Comparison of ENCODE assay signal across 8 cellular contexts in genomic region chr17:49360796-49361128, GRCh38. TPM values are rescaled to one million over a fixed set of nuclear protein-coding genes. Genes with fewer than 3 reads are reported as not detected.
A peak's percentile ranks its signal among the peaks of the same experiment; 100 is the strongest.
DNase-seq lines count a peak whose midpoint lies in the region; ATAC-seq, FAIRE-seq and TF ChIP-seq lines count a peak whose summit lies in the region.

No MANE protein-coding gene starts in this region.

- peak overlapping the region; percentile 94 for H3K4me3 ChIP-seq in CD4-positive, CD25-positive, alpha-beta regulatory T cell (ENCODE audit: low read depth, low read length)
- H3K4me3 ChIP-seq in GM12878: peak overlapping the region; percentile 95
- H3K4me3 ChIP-seq in transverse colon: peak overlapping the region; percentile 77 to 95 (median 86)

- H3K79me2 ChIP-seq in GM12878 (ENCODE audit: control insufficient read depth, insufficient read depth, low read length): peaks cover 56% of the 10 kb centered on the region

- no peaks in the 10 kb centered on the region for H3K27me3 ChIP-seq in CD4-positive, CD25-positive, alpha-beta regulatory T cell (ENCODE audit: control insufficient read depth, insufficient read depth, low read length)
- no peaks in the 10 kb centered on the region for H3K27me3 ChIP-seq in GM12878 (replicated peaks in 1 of 2; ENCODE audit: control insufficient read depth in 2 of 2, insufficient read depth in 2 of 2, low read length in 1 of 2)
- H3K27me3 ChIP-seq in transverse colon: no peaks in the 10 kb centered on the region

- peaks cover 3% of the 10 kb centered on the region for H3K36me3 Mint-ChIP-seq in CD4-positive, CD25-positive, alpha-beta regulatory T cell
- H3K36me3 Mint-ChIP-seq in memory B cell: peaks cover 3% of the 10 kb centered on the region

- POLR2A ChIA-PET in GM12878 (lab: Charles Lee): interaction anchor here (1.2 kb wide), 1 partner anchor 22 kb away, joined by 3 read pairs; no protein-coding TSS in a partner anchor

- TF ChIP-seq RAD21 in GM12878 (IDR thresholded peaks at IDR 0.05; ENCODE audit: insufficient read depth, low read depth, low read length): no peak

- H2AFZ ChIP-seq in GM12878 (ENCODE audit: control insufficient read depth, low read depth, low read length): peak overlapping the region; percentile 22; the same call in 1 of the 2 replicates

- H3K27me3 Mint-ChIP-seq in CD4-positive, CD25-positive, alpha-beta regulatory T cell: no peaks in the 10 kb centered on the region
- H3K27me3 Mint-ChIP-seq in memory B cell: no peaks in the 10 kb centered on the region

- peak overlapping the region; percentile 86 for H3K4me2 ChIP-seq in GM12878 (ENCODE audit: control insufficient read depth, insufficient read depth)

- H3K4me1 ChIP-seq in CD4-positive, CD25-positive, alpha-beta regulatory T cell (ENCODE audit: control insufficient read depth, insufficient read depth, low read length, poor library complexity, severe bottlenecking): peaks cover 50% of the 10 kb centered on the region
- H3K4me1 ChIP-seq in GM12878 (ENCODE audit: control insufficient read depth, insufficient read depth, low read length): peaks cover 20% of the 10 kb centered on the region
- peaks cover 18 to 52% (median 34%) of the 10 kb centered on the region in 4 donors for H3K4me1 ChIP-seq in transverse colon

- no peaks in the 10 kb centered on the region for H4K20me1 ChIP-seq in GM12878 (ENCODE audit: control insufficient read depth, insufficient read depth)

- H3K4me3 Mint-ChIP-seq in CD4-positive, CD25-positive, alpha-beta regulatory T cell: peak overlapping the region; percentile 91 to 99 (median 96)
- peak overlapping the region; percentile 88 for H3K4me3 Mint-ChIP-seq in memory B cell

- SMC1A ChIA-PET in GM12878 (lab: Charles Lee; ENCODE audit: uncharacterized antibody, unreplicated experiment): interaction anchor here (0.9 to 5.4 kb wide), 8 partner anchors 7 to 320 kb away, joined by 3 to 78 read pairs (median 8); no protein-coding TSS in a partner anchor

- no peak for TF ChIP-seq CTCF in GM12878 (IDR thresholded peaks at IDR 0.05 in 2 of 3, conservative IDR thresholded peaks at IDR 0.05 in 1 of 3; ENCODE audit: control insufficient read depth in 2 of 3, extremely low read depth in 1 of 3, insufficient read depth in 1 of 3, low read depth in 3 of 3, low read length in 3 of 3)
- no peak for TF ChIP-seq CTCF in transverse colon (IDR thresholded peaks at IDR 0.05)

- H3K9me3 ChIP-seq in CD4-positive, CD25-positive, alpha-beta regulatory T cell (ENCODE audit: control insufficient read depth in 2 of 2, low read length in 2 of 2): no peaks in the 10 kb centered on the region
- H3K9me3 ChIP-seq in GM12878 (replicated peaks; ENCODE audit: control insufficient read depth, insufficient read depth, low read length) (no peaks in the 10 kb centered on the region), transverse colon (no peaks in the 10 kb centered on the region)

- no peaks in the 10 kb centered on the region for H3K36me3 ChIP-seq in CD4-positive, CD25-positive, alpha-beta regulatory T cell (ENCODE audit: control insufficient read depth, insufficient read depth, low read length)
- H3K36me3 ChIP-seq in GM12878 (ENCODE audit: control insufficient read depth in 2 of 2, insufficient read depth in 2 of 2, low read length in 1 of 2): no peaks in the 10 kb centered on the region
- H3K36me3 ChIP-seq in transverse colon: no peaks in the 10 kb centered on the region

- H3K9me3 Mint-ChIP-seq in CD4-positive, CD25-positive, alpha-beta regulatory T cell: no peaks in the 10 kb centered on the region
- no peaks in the 10 kb centered on the region for H3K9me3 Mint-ChIP-seq in memory B cell

- CTCF ChIA-PET in GM12878 (lab: Yijun Ruan, JAX): interaction anchor here (0.7 to 15.6 kb wide), 6 partner anchors 15 to 682 kb away, joined by 3 to 330 read pairs (median 4); no protein-coding TSS in a partner anchor

- in situ Hi-C loops in GM12878 (cut with MboI) (no loop called here), transverse colon (cut with MboI; ENCODE audit: low pct_ligation_motif_present in 1 of 4, low pct_unique_long_range_greater_than_20kb in 1 of 4, low sequenced_read_pairs in 3 of 4) (no loop called here)

- peak overlapping the region; percentile 84 for H3K27ac ChIP-seq in CD4-positive, CD25-positive, alpha-beta regulatory T cell (ENCODE audit: insufficient read depth, low read length, poor library complexity, severe bottlenecking)
- H3K27ac ChIP-seq in GM12878 (ENCODE audit: control insufficient read depth, insufficient read depth) (peak overlapping the region; percentile 81), transverse colon (peak overlapping the region; percentile 92 to 98 (median 98))

- FAIRE-seq in GM12878 (lab: Jason Lieb, UNC): peak; percentile 7

- peak overlapping the region; percentile 85 for H3K9ac ChIP-seq in GM12878 (ENCODE audit: control insufficient read depth, insufficient read depth, low read length)

- BruUV-seq in GM12878 (replicated peaks; lab: Mats Ljungman, UMichigan): no TSS peak

- under 1% methylated on average over 8 of the region's 8 CpGs for WGBS in GM12878 (ENCODE audit: insufficient coverage, insufficient replicate concordance, low lambda C conversion rate, missing lambda C conversion rate)
- 0% methylated on average over 1 to 8 of the region's 8 CpGs for WGBS in transverse colon (ENCODE audit: low coverage in 1 of 2), 2 donors

- TF ChIP-seq POLR2A in GM12878 (IDR thresholded peaks at IDR 0.05; ENCODE audit: low read depth, low read length) (no peak), transverse colon (IDR thresholded peaks at IDR 0.05) (no peak)

- H3K4me1 Mint-ChIP-seq in CD4-positive, CD25-positive, alpha-beta regulatory T cell: peaks cover 28 to 58% (median 49%) of the 10 kb centered on the region in 4 donors
- peaks cover 47% of the 10 kb centered on the region for H3K4me1 Mint-ChIP-seq in memory B cell

- no peak for ATAC-seq in CD4-positive, CD25-positive, alpha-beta regulatory T cell (ENCODE audit: low read depth in 2 of 2)
- ATAC-seq in GM12878: peak; percentile 49
- ATAC-seq in memory B cell (ENCODE audit: low read depth): no peak
- ATAC-seq in GM18519 (IDR thresholded peaks at IDR 0.05; ENCODE audit: low FRiP score, unreplicated experiment): no peak

- RAD21 ChIA-PET in GM12878 (lab: Charles Lee; ENCODE audit: unreplicated experiment): interaction anchor here (3.5 to 4.9 kb wide), 3 partner anchors 8 to 43 kb away, joined by 17 to 27 read pairs (median 27); no protein-coding TSS in a partner anchor

- no peak for DNase-seq in CD4-positive, CD25-positive, alpha-beta regulatory T cell
- DNase-seq in HT1080 (ENCODE audit: low read depth) (peak; percentile 60), GM12878 (ENCODE audit: low read depth, low spot score) (no peak), memory B cell (ENCODE audit: low spot score in 2 of 2) (no peak), transverse colon (peak; percentile 39), hippocampal formation (lab: John Stamatoyannopoulos, UW) (no peak), NCI-H146 (lab: John Stamatoyannopoulos, UW) (no peak)

- intact Hi-C loops in GM12878 (cut with micrococcal nuclease; ENCODE audit: unreplicated experiment) (loop anchor here (2.0 to 5.0 kb wide), 2 partner anchors 18 to 37 kb away; no protein-coding TSS in a partner anchor), transverse colon (cut with DNase I; ENCODE audit: low total_unique reads) (no loop called here)

- H3K27ac Mint-ChIP-seq in CD4-positive, CD25-positive, alpha-beta regulatory T cell: peak overlapping the region; percentile 95 to 97 (median 97)
- peak overlapping the region; percentile 88 for H3K27ac Mint-ChIP-seq in memory B cell

- no peak for TF ChIP-seq EP300 in GM12878 (IDR thresholded peaks at IDR 0.05; ENCODE audit: borderline replicate concordance in 1 of 2, control insufficient read depth in 1 of 2, low read depth in 2 of 2, low read length in 2 of 2)
- no peak for TF ChIP-seq EP300 in transverse colon (IDR thresholded peaks at IDR 0.05; ENCODE audit: low read depth)

RNA-seq across cellular contexts. Expression of gene ZNF652, which starts 1.3 kb away (rescaled TPM):
- total RNA-seq in CD4-positive, CD25-positive, alpha-beta regulatory T cell: 34.4 TPM
- 10 to 100 TPM in 3 of 4 donors, 1 to 10 TPM in 1; 8.9 to 22.3 (median 14.9) TPM for polyA plus RNA-seq in CD4-positive, CD25-positive, alpha-beta regulatory T cell
- total RNA-seq in HT1080 (2014; rRNA removed; shearing (Covaris generic)): 6.8 and 7.6 TPM in 2 replicates
- 3.1 and 4.9 TPM in 2 replicates for polyA plus RNA-seq in HT1080 (2015; cell fraction: cytosol; rRNA removed)
- polyA plus RNA-seq in HT1080 (2015; cell fraction: nucleus; rRNA removed): 8.6 and 8.8 TPM in 2 replicates
- total RNA-seq in GM12878 (2013; cell fraction: nucleolus; rRNA removed): 15.9 and 18.2 TPM in 2 replicates
- total RNA-seq in GM12878 (2014; rRNA removed) (7.7 and 9.0 TPM in 2 replicates), GM12878 (2014; rRNA removed; fragmentation: Illumina TruSeq; extraction: Trizol) (11.4 TPM in 2 replicates), GM12878 (2021) (10.1 and 10.9 TPM in 2 replicates), transverse colon (10 to 100 TPM; 25.8 to 55.6 (median 50.2) TPM)
- polyA plus RNA-seq in GM12878 (2011; ENCODE audit: low read depth): 5.6 TPM
- polyA plus RNA-seq in GM12878 (2011; rRNA removed) (13.1 and 15.3 TPM in 2 replicates), GM12878 (2014; fragmentation: Illumina TruSeq; extraction: Trizol) (4.3 and 5.5 TPM in 2 replicates), GM12878 (2014; fragmentation: Nextera tagmentation; extraction: Ambion mirVana) (1 to 10 TPM; 3.5 to 5.4 TPM), GM12878 (2014; rRNA removed) (3.4 and 4.5 TPM in 2 replicates), GM12878 (2016; fragmentation: Nextera tagmentation; extraction: Ambion mirVana) (10 to 100 TPM in 1 of 2 experiments, 1 to 10 TPM in 1; 9.6 to 10.2 TPM)
- polyA plus RNA-seq in GM12878 (2011; cell fraction: cytosol; rRNA removed): 4.9 and 7.1 TPM in 2 replicates
- polyA plus RNA-seq in GM12878 (2011; cell fraction: nucleus; rRNA removed): 11.5 and 12.5 TPM in 2 replicates
- polyA plus RNA-seq in GM12878 (2012): 5.8 and 6.6 TPM in 2 replicates
- 25.2 and 26.5 TPM in 2 replicates for polyA minus RNA-seq in GM12878 (2011; rRNA and poly(A)+ RNA removed)
- 8.0 and 11.0 TPM in 2 replicates for polyA minus RNA-seq in GM12878 (2011; cell fraction: cytosol; rRNA and poly(A)+ RNA removed)
- polyA minus RNA-seq in GM12878 (2011; cell fraction: nucleus; rRNA and poly(A)+ RNA removed): 8.7 and 12.8 TPM in 2 replicates

RNA-seq across cellular contexts. Expression of gene PHB1, which starts 53.9 kb away (rescaled TPM):
- total RNA-seq in CD4-positive, CD25-positive, alpha-beta regulatory T cell: 47.8 TPM
- polyA plus RNA-seq in CD4-positive, CD25-positive, alpha-beta regulatory T cell: 100 to 1,000 TPM; 133 to 160 (median 137) TPM
- 245 and 256 TPM in 2 replicates for total RNA-seq in HT1080 (2014; rRNA removed; shearing (Covaris generic))
- polyA plus RNA-seq in HT1080 (2015; cell fraction: cytosol; rRNA removed): 137 and 155 TPM in 2 replicates
- polyA plus RNA-seq in HT1080 (2015; cell fraction: nucleus; rRNA removed): 110 and 113 TPM in 2 replicates
- 67.3 and 70.7 TPM in 2 replicates for total RNA-seq in GM12878 (2013; cell fraction: nucleolus; rRNA removed)
- 185 and 191 TPM in 2 replicates for total RNA-seq in GM12878 (2014; rRNA removed)
- total RNA-seq in GM12878 (2014; rRNA removed; fragmentation: Illumina TruSeq; extraction: Trizol): 156 and 172 TPM in 2 replicates
- total RNA-seq in GM12878 (2021): 281 and 286 TPM in 2 replicates
- 207 TPM for polyA plus RNA-seq in GM12878 (2011; ENCODE audit: low read depth)
- 326 and 466 TPM in 2 replicates for polyA plus RNA-seq in GM12878 (2011; rRNA removed)
- 313 and 495 TPM in 2 replicates for polyA plus RNA-seq in GM12878 (2011; cell fraction: cytosol; rRNA removed)
- 203 and 243 TPM in 2 replicates for polyA plus RNA-seq in GM12878 (2011; cell fraction: nucleus; rRNA removed)
- polyA plus RNA-seq in GM12878 (2012): 151 and 168 TPM in 2 replicates
- polyA plus RNA-seq in GM12878 (2014; fragmentation: Illumina TruSeq; extraction: Trizol): 259 and 350 TPM in 2 replicates
- polyA plus RNA-seq in GM12878 (2014; fragmentation: Nextera tagmentation; extraction: Ambion mirVana): 100 to 1,000 TPM; 117 to 154 TPM
- 209 and 221 TPM in 2 replicates for polyA plus RNA-seq in GM12878 (2014; rRNA removed)
- 100 to 1,000 TPM; 397 to 430 TPM for polyA plus RNA-seq in GM12878 (2016; fragmentation: Nextera tagmentation; extraction: Ambion mirVana)
- 522 and 563 TPM in 2 replicates for polyA minus RNA-seq in GM12878 (2011; rRNA and poly(A)+ RNA removed)
- polyA minus RNA-seq in GM12878 (2011; cell fraction: cytosol; rRNA and poly(A)+ RNA removed): 79.5 and 81.7 TPM in 2 replicates
- 35.7 and 58.7 TPM in 2 replicates for polyA minus RNA-seq in GM12878 (2011; cell fraction: nucleus; rRNA and poly(A)+ RNA removed)
- total RNA-seq in transverse colon: 100 to 1,000 TPM in 1 of 4 donors, 10 to 100 TPM in 3; 40.8 to 114 (median 74.4) TPM

Comparison
In these comparisons a context has a peak if more than half of its experiments do, and no peak if none do; other contexts are left out.
1. DNase-seq: peak in HT1080 (single experiment) and transverse colon (single experiment); none in CD4-positive, CD25-positive, alpha-beta regulatory T cell (0 of 3), GM12878 (single experiment), memory B cell (0 of 2), hippocampal formation (0 of 2) and NCI-H146 (single experiment).
2. Peak in every context shown above with its lines, with median percentiles within 50 percentile points of each other: H3K27ac ChIP-seq and H3K4me3 ChIP-seq.